8 cellular contexts compared by ENCODE assay signal in genomic region chr19:41321600-41322270, GRCh38. TPM values are rescaled to one million over a fixed set of nuclear protein-coding genes. Genes with fewer than 3 reads are reported as not detected.
DNase-seq lines count a peak whose midpoint lies in the region; ATAC-seq, FAIRE-seq and TF ChIP-seq lines count a peak whose summit lies in the region.

No MANE protein-coding gene starts in this region.

- intact Hi-C loops in thyroid gland (cut with DNase I): no loop called here

- H3K36me3 ChIP-seq in HUES64 (ENCODE audit: insufficient read depth, low read length) (peaks cover 41% of the 10 kb centered on the region), thyroid gland (peaks cover 13 to 29% of the 10 kb centered on the region in 2 donors)

- H3K27me3 ChIP-seq in HUES64 (ENCODE audit: insufficient read depth, low read length): no peaks in the 10 kb centered on the region
- H3K27me3 ChIP-seq in thyroid gland: no peaks in the 10 kb centered on the region

- no peaks in the 10 kb centered on the region for H3K9me3 Mint-ChIP-seq in effector memory CD8-positive, alpha-beta T cell

- no peak for TF ChIP-seq POLR2A in thyroid gland (IDR thresholded peaks at IDR 0.05)

- DNase-seq in D721Med (ENCODE audit: insufficient read length, low spot score): no peak
- DNase-seq in amniotic epithelial cell (ENCODE audit: low read depth): peak; percentile 75
- peak; percentile 93 for DNase-seq in islet precursor cell
- peak; percentile 37 to 44 for DNase-seq in thyroid gland
- DNase-seq in effector memory CD8-positive, alpha-beta T cell: no peak
- DNase-seq in stimulated activated naive CD4-positive, alpha-beta T cell treated with Interleukin-2 at 50 U/mL for 16 hours (lab: John Stamatoyannopoulos, UW): no peak

- WGBS in HUES64: 51% methylated on average over 10 of the region's 10 CpGs
- 55 to 68% methylated on average over 5 to 10 of the region's 10 CpGs for WGBS in thyroid gland, 2 donors

- H3K9ac ChIP-seq in HUES64 (ENCODE audit: low read depth, low read length): no peak overlapping the region

- H3K27ac ChIP-seq in HUES64 (ENCODE audit: low read depth, low read length) (peak overlapping the region; percentile 52; the same call in 1 of the 2 replicates), thyroid gland (peak overlapping the region in 2 of 3 donors; percentile 53 to 76)

- FAIRE-seq in D721Med (lab: Jason Lieb, UNC): no peak

- peaks cover 100% of the 10 kb centered on the region for H3K36me3 Mint-ChIP-seq in effector memory CD8-positive, alpha-beta T cell (ENCODE audit: insufficient read depth)

- H3K4me3 ChIP-seq in HUES64 (ENCODE audit: low read length) (no peak overlapping the region), thyroid gland (replicated peaks in 1 of 3) (no peak overlapping the region)

- H3K27me3 Mint-ChIP-seq in effector memory CD8-positive, alpha-beta T cell: no peaks in the 10 kb centered on the region

- H3K4me1 ChIP-seq in HUES64 (ENCODE audit: insufficient read depth, low read length) (peaks cover 33% of the 10 kb centered on the region), thyroid gland (peaks cover 24 to 54% of the 10 kb centered on the region in 2 donors)

- peak overlapping the region in 1 of 2 donors; percentile 49 for H3K4me3 Mint-ChIP-seq in effector memory CD8-positive, alpha-beta T cell

- peaks cover 44 to 63% of the 10 kb centered on the region in 2 donors for H3K4me1 Mint-ChIP-seq in effector memory CD8-positive, alpha-beta T cell (ENCODE audit: low read depth in 2 of 2)

- no peak for ATAC-seq in effector memory CD8-positive, alpha-beta T cell (replicated peaks)
- no peak for ATAC-seq in esophagus mucosa

- TF ChIP-seq CTCF in D721Med (IDR thresholded peaks at IDR 0.05; ENCODE audit: insufficient read depth, missing control alignments): peak; percentile 30
- peak in 5 of 6 experiments; percentile 10 to 54 (median 49) for TF ChIP-seq CTCF in thyroid gland (IDR thresholded peaks at IDR 0.05)

- H3K27ac Mint-ChIP-seq in effector memory CD8-positive, alpha-beta T cell: peak overlapping the region in 1 of 2 donors; percentile 98

- no peaks in the 10 kb centered on the region for H3K9me3 ChIP-seq in HUES64 (ENCODE audit: insufficient read depth, low read depth, low read length)
- no peaks in the 10 kb centered on the region for H3K9me3 ChIP-seq in thyroid gland

RNA-seq across cellular contexts. Expression of gene CCDC97, which starts 11.8 kb away (rescaled TPM):
- 21.2 TPM for polyA plus RNA-seq in HUES64 (2013, experiment 1 of 2)
- 23.6 TPM for polyA plus RNA-seq in HUES64 (2013, experiment 2 of 2)
- total RNA-seq in thyroid gland: 10 to 100 TPM; 10.6 to 22.0 (median 19.3) TPM
- 19.3 TPM for total RNA-seq in esophagus mucosa

RNA-seq across cellular contexts. Expression of gene TGFB1, which starts 32.0 kb away (rescaled TPM):
- polyA plus RNA-seq in HUES64 (2013, experiment 1 of 2): 14.7 TPM
- 15.6 TPM for polyA plus RNA-seq in HUES64 (2013, experiment 2 of 2)
- 10 to 100 TPM in 3 of 4 donors, 1 to 10 TPM in 1; 9.6 to 13.7 (median 11.0) TPM for total RNA-seq in thyroid gland
- 53.8 TPM for total RNA-seq in esophagus mucosa

RNA-seq across cellular contexts. Expression of gene B9D2, which starts 42.2 kb away (rescaled TPM):
- polyA plus RNA-seq in HUES64 (2013, experiment 1 of 2): 5.2 TPM
- 5.6 TPM for polyA plus RNA-seq in HUES64 (2013, experiment 2 of 2)
- 10 to 100 TPM in 2 of 4 donors, 1 to 10 TPM in 2; 5.9 to 12.5 (median 9.9) TPM for total RNA-seq in thyroid gland
- 4.3 TPM for total RNA-seq in esophagus mucosa

RNA-seq across cellular contexts. Expression of gene TMEM91, which starts 54.6 kb away (rescaled TPM):
- 2.2 TPM for polyA plus RNA-seq in HUES64 (2013, experiment 1 of 2)
- 3.9 TPM for polyA plus RNA-seq in HUES64 (2013, experiment 2 of 2)
- total RNA-seq in thyroid gland: 10 to 100 TPM in 2 of 4 donors, 1 to 10 TPM in 2; 5.0 to 14.9 (median 9.0) TPM
- total RNA-seq in esophagus mucosa: 20.0 TPM

RNA-seq across cellular contexts. Expression of gene HNRNPUL1, which starts 57.6 kb away (rescaled TPM):
- 180 TPM for polyA plus RNA-seq in HUES64 (2013, experiment 1 of 2)
- 189 TPM for polyA plus RNA-seq in HUES64 (2013, experiment 2 of 2)
- total RNA-seq in thyroid gland: 100 to 1,000 TPM; 129 to 180 (median 150) TPM
- total RNA-seq in esophagus mucosa: 116 TPM

Comparison
In these comparisons a context has a peak if more than half of its experiments do, and no peak if none do; other contexts are left out.
1. DNase-seq: peak in amniotic epithelial cell (single experiment), islet precursor cell (single experiment) and thyroid gland (2 of 2); none in D721Med (single experiment), effector memory CD8-positive, alpha-beta T cell (0 of 3) and stimulated activated naive CD4-positive, alpha-beta T cell treated with Interleukin-2 at 50 U/mL for 16 hours (single experiment).